In the genomic region with DNA sequence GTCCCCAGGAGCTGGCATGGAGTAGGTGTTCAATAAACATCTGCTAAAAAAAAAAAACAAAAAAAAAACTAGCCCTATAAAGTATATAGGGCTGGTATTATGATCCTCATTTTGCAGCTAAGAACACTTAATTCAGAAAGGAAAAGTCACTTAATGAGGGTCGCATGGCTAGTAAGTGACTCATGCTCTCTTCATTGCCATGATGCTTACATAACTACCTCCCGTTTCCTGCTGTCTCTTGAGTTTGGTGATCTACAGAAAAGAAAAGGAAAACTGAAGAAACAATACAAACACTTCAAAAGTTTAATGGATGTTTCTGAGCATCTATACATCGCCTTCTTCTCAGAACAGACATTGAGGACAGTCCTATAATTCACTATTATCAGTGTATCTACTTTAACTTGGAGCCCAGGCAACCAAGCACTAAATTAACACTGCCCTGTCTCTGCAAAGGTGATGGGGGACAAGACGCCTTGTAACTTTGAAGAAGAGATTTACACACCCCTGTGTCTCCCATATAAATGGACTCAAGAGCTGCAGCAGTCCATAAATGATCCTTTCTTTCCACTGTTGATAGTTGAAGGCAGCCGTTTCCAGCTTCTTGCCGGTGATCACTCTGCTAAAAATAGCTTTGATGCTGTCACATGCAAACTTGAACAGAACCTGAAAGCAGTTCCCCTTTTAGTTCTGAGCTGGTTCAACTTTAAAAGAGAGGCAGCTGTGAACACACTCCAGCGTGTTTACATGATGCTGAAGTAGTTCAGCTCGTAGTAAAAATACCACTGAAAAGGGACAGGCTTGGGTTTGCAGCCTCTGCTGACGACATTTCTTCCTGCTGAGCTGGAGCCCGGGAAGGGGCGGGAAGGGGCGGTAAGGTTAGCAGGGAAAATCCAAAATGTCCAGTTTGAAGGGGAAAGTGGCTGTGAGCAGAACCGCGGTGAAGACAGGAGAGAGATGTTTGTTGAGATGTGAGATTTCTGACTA, we compare ENCODE assay signal across 9 cellular contexts.
A peak's percentile ranks its signal among the peaks of the same experiment; 100 is the strongest.
DNase-seq lines count a peak whose midpoint lies in the region; ATAC-seq, FAIRE-seq and TF ChIP-seq lines count a peak whose summit lies in the region.
"Had no signal": no experiment of that assay in that cellular context is flagged by ENCODE, and none has a peak within 500 bp of the region (broad histone marks: within the 10 kb centered on the region; RNA-seq: fewer than 3 reads in every experiment).

No MANE protein-coding gene starts in this region.

- H3K27me3 ChIP-seq in bronchial epithelial cell (ENCODE audit: control insufficient read depth, insufficient read depth, low read length): no peaks in the 10 kb centered on the region

- no peak overlapping the region for H3K4me3 ChIP-seq in bronchial epithelial cell (ENCODE audit: low read depth, low read length)

- peak overlapping the region; percentile 82 for H3K27ac Mint-ChIP-seq in stimulated activated effector memory CD8-positive, alpha-beta T cell treated with anti-CD3 and anti-CD28 coated beads, Interleukin-12 subunit alpha, Interleukin-12 subunit beta, amount 100 ng/mL, for 72 hours

- H3K9me3 Mint-ChIP-seq in stimulated activated effector memory CD8-positive, alpha-beta T cell treated with anti-CD3 and anti-CD28 coated beads, Interleukin-12 subunit alpha, Interleukin-12 subunit beta, amount 100 ng/mL, for 72 hours: no peaks in the 10 kb centered on the region

- FAIRE-seq in bronchial epithelial cell (lab: Jason Lieb, UNC): no peak
- FAIRE-seq: colon had no signal

- peaks cover 69% of the 10 kb centered on the region for H3K4me1 Mint-ChIP-seq in stimulated activated effector memory CD8-positive, alpha-beta T cell treated with anti-CD3 and anti-CD28 coated beads, Interleukin-12 subunit alpha, Interleukin-12 subunit beta, amount 100 ng/mL, for 72 hours

- no peaks in the 10 kb centered on the region for H3K36me3 ChIP-seq in bronchial epithelial cell (ENCODE audit: control insufficient read depth, insufficient read depth, low read length)

- DNase-seq in ELR (ENCODE audit: low read depth) (peak; percentile 68), OCI-M1 (lab: John Stamatoyannopoulos, UW) (peak; percentile 71), bronchial epithelial cell (ENCODE audit: low read depth) (peak; percentile 46), kidney glomerular epithelial cell (lab: John Stamatoyannopoulos, UW) (peak; percentile 55)
- DNase-seq in stimulated activated effector memory CD8-positive, alpha-beta T cell treated with anti-CD3 and anti-CD28 coated beads, Interleukin-12 subunit alpha, Interleukin-12 subunit beta, amount 100 ng/mL, for 72 hours (ENCODE audit: low spot score in 2 of 2): no peak
- DNase-seq in activated CD4-positive, CD25-positive, alpha-beta regulatory T cell treated with anti-CD3 and anti-CD28 coated beads, Interleukin-2, amount 50 U/mL, for 72 hours: no peak

- TF ChIP-seq CTCF in bronchial epithelial cell (IDR thresholded peaks at IDR 0.05; ENCODE audit: insufficient read depth, low read length, severe bottlenecking): no peak

- peak overlapping the region; percentile 44 for H3K4me3 Mint-ChIP-seq in stimulated activated effector memory CD8-positive, alpha-beta T cell treated with anti-CD3 and anti-CD28 coated beads, Interleukin-12 subunit alpha, Interleukin-12 subunit beta, amount 100 ng/mL, for 72 hours

- peaks cover 17% of the 10 kb centered on the region for H3K36me3 Mint-ChIP-seq in stimulated activated effector memory CD8-positive, alpha-beta T cell treated with anti-CD3 and anti-CD28 coated beads, Interleukin-12 subunit alpha, Interleukin-12 subunit beta, amount 100 ng/mL, for 72 hours

- ATAC-seq in GM21367 (IDR thresholded peaks at IDR 0.05; ENCODE audit: unreplicated experiment) (peak; percentile 54), HG03565 (IDR thresholded peaks at IDR 0.05; ENCODE audit: unreplicated experiment) (peak; percentile 44)
- ATAC-seq in stimulated activated effector memory CD8-positive, alpha-beta T cell treated with anti-CD3 and anti-CD28 coated beads, Interleukin-12 subunit alpha, Interleukin-12 subunit beta, amount 100 ng/mL, for 72 hours: no peak

Comparison
In these comparisons a context has a peak if more than half of its experiments do, and no peak if none do; other contexts are left out.
1. DNase-seq: peak in ELR (single experiment), OCI-M1 (single experiment), bronchial epithelial cell (single experiment) and kidney glomerular epithelial cell (single experiment); none in stimulated activated effector memory CD8-positive, alpha-beta T cell treated with anti-CD3 and anti-CD28 coated beads, Interleukin-12 subunit alpha, Interleukin-12 subunit beta, amount 100 ng/mL, for 72 hours (0 of 2) and activated CD4-positive, CD25-positive, alpha-beta regulatory T cell treated with anti-CD3 and anti-CD28 coated beads, Interleukin-2, amount 50 U/mL, for 72 hours (single experiment).